8 cellular contexts compared by ENCODE assay signal in the genomic region with DNA sequence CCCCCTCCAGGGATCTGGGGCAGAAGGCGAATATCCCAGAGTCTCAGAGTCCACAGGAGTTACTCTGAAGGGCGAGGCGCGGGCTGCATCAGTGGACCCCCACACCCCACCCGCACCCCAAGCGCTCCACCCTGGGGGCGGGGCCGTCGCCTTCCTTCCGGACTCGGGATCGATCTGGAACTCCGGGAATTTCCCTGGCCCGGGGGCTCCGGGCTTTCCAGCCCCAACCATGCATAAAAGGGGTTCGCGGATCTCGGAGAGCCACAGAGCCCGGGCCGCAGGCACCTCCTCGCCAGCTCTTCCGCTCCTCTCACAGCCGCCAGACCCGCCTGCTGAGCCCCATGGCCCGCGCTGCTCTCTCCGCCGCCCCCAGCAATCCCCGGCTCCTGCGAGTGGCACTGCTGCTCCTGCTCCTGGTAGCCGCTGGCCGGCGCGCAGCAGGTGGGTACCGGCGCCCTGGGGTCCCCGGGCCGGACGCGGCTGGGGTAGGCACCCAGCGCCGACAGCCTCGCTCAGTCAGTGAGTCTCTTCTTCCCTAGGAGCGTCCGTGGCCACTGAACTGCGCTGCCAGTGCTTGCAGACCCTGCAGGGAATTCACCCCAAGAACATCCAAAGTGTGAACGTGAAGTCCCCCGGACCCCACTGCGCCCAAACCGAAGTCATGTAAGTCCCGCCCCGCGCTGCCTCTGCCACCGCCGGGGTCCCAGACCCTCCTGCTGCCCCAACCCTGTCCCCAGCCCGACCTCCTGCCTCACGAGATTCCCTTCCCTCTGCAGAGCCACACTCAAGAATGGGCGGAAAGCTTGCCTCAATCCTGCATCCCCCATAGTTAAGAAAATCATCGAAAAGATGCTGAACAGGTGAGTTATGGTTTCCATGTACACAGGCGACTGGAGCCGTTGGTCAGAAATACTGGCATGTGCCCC. TPM values are rescaled to one million over a fixed set of nuclear protein-coding genes. Genes with fewer than 3 reads are reported as not detected.
DNase-seq lines count a peak whose midpoint lies in the region; ATAC-seq lines count a peak whose summit lies in the region.

Gene CXCL1 (plus strand): TSS at position 264 of the 926 bp plus-strand sequence. CDS start 78 bp downstream, at position 342.

- H2BK5ac ChIP-seq in mesendoderm (ENCODE audit: low read length), result no peak within 1 kb of the TSS

- no peaks in the 10 kb centered on the region for H3K79me2 ChIP-seq in mesendoderm (ENCODE audit: control insufficient read depth, insufficient read depth, low read length)

- in situ Hi-C loops in endometrial microvascular endothelial cells (cut with HindIII; ENCODE audit: inconsistent ontology term, low pct_unique_long_range_greater_than_20kb, low sequenced_read_pairs), result no loop called here

- no peak within 1 kb of the TSS for H2AK5ac ChIP-seq in mesendoderm (ENCODE audit: low read length)

- peaks cover 3% of the 10 kb centered on the region for H3K4me1 Mint-ChIP-seq in activated naive CD4-positive, alpha-beta T cell treated with anti-CD3 and anti-CD28 coated beads for 36 hours (ENCODE audit: low read depth)

- peaks cover 30% of the 10 kb centered on the region for H3K27me3 Mint-ChIP-seq in activated naive CD4-positive, alpha-beta T cell treated with anti-CD3 and anti-CD28 coated beads for 36 hours (ENCODE audit: low read depth)

- H3K9me3 Mint-ChIP-seq in activated naive CD4-positive, alpha-beta T cell treated with anti-CD3 and anti-CD28 coated beads for 36 hours, result no peaks in the 10 kb centered on the region

- DNase-seq in AG08396 (ENCODE audit: low spot score) (peak; percentile 43), LHCN-M2 (ENCODE audit: low read depth) (peak; percentile 35), mesendoderm (peak; percentile 44), aorta (peak; percentile 53 to 76)
- DNase-seq in activated naive CD4-positive, alpha-beta T cell treated with anti-CD3 and anti-CD28 coated beads for 36 hours, result no peak

- no peak within 1 kb of the TSS for H2BK120ac ChIP-seq in mesendoderm (ENCODE audit: low read depth, low read length)

- H3K27me3 ChIP-seq in mesendoderm (ENCODE audit: insufficient read depth, low read length, poor library complexity), result no peaks in the 10 kb centered on the region
- peaks cover 0 to 2% of the 10 kb centered on the region in 2 donors for H3K27me3 ChIP-seq in aorta (ENCODE audit: control insufficient read depth in 1 of 2, insufficient read depth in 2 of 2, low read length in 1 of 2)

- CTCF ChIA-PET in activated naive CD4-positive, alpha-beta T cell treated with anti-CD3 and anti-CD28 coated beads for 36 hours (lab: Charles Lee), result no interaction called here

- H3K4ac ChIP-seq in mesendoderm (ENCODE audit: low read depth, low read length), result no peak within 1 kb of the TSS

- H3K9ac ChIP-seq in mesendoderm (ENCODE audit: low read length), result peak within 1 kb of the TSS; percentile 65

- peak within 1 kb of the TSS; percentile 53 for H3K23ac ChIP-seq in mesendoderm (ENCODE audit: low read length)

- H3K36me3 ChIP-seq in mesendoderm (ENCODE audit: control insufficient read depth, insufficient read depth, low read length), result no peaks in the 10 kb centered on the region
- no peaks in the 10 kb centered on the region for H3K36me3 ChIP-seq in aorta (ENCODE audit: control insufficient read depth in 1 of 2, insufficient read depth in 2 of 2, low read length in 1 of 2)

- no peaks in the 10 kb centered on the region for H3K79me1 ChIP-seq in mesendoderm (ENCODE audit: low read length)

- H3K27ac Mint-ChIP-seq in activated naive CD4-positive, alpha-beta T cell treated with anti-CD3 and anti-CD28 coated beads for 36 hours, result no peak within 1 kb of the TSS

- H3K4me1 ChIP-seq in mesendoderm (ENCODE audit: control insufficient read depth, low read depth, low read length) (peaks cover 1% of the 10 kb centered on the region), aorta (ENCODE audit: control insufficient read depth in 1 of 2, insufficient read depth in 2 of 2, low read length in 2 of 2) (no peaks in the 10 kb centered on the region)

- no peak within 1 kb of the TSS for H3K4me3 Mint-ChIP-seq in activated naive CD4-positive, alpha-beta T cell treated with anti-CD3 and anti-CD28 coated beads for 36 hours

- no peaks in the 10 kb centered on the region for H3K9me3 ChIP-seq in aorta (ENCODE audit: control insufficient read depth, low read length)

- H2BK15ac ChIP-seq in mesendoderm (replicated peaks; ENCODE audit: low read depth), result no peak within 1 kb of the TSS

- H3K18ac ChIP-seq in mesendoderm (ENCODE audit: low read length), result peak within 1 kb of the TSS; percentile 4

- intact Hi-C loops in aorta (cut with DNase I), result no loop called here
- intact Hi-C loops in activated naive CD4-positive, alpha-beta T cell treated with anti-CD3 and anti-CD28 coated beads for 36 hours (cut with micrococcal nuclease), result loop anchor here (10.0 kb wide), 1 partner anchor 225 kb away; the partner anchor contains the start of gene CXCL2

- H3K27ac ChIP-seq in mesendoderm (ENCODE audit: low read depth, low read length) (no peak within 1 kb of the TSS), aorta (ENCODE audit: low read depth in 1 of 2, low read length in 2 of 2) (no peak within 1 kb of the TSS)

- ATAC-seq in aorta (ENCODE audit: low FRiP score), result peak; percentile 73
- no peak for ATAC-seq in GM18873 (IDR thresholded peaks at IDR 0.05; ENCODE audit: low FRiP score, unreplicated experiment)
- no peak for ATAC-seq in GM21529 (IDR thresholded peaks at IDR 0.05; ENCODE audit: unreplicated experiment)

- H3K4me3 ChIP-seq in mesendoderm (ENCODE audit: low read length) (peak within 1 kb of the TSS; percentile 26), aorta (ENCODE audit: low read length in 2 of 2) (peak within 1 kb of the TSS; percentile 8 to 22)

- H4K8ac ChIP-seq in mesendoderm (ENCODE audit: low read depth, low read length), result no peak within 1 kb of the TSS

- H4K5ac ChIP-seq in mesendoderm (ENCODE audit: low read length), result no peak within 1 kb of the TSS

- H3K36me3 Mint-ChIP-seq in activated naive CD4-positive, alpha-beta T cell treated with anti-CD3 and anti-CD28 coated beads for 36 hours (ENCODE audit: low read depth), result no peaks in the 10 kb centered on the region

- peak within 1 kb of the TSS; percentile 70 for H3K4me2 ChIP-seq in mesendoderm (ENCODE audit: low read length)

- WGBS in mesendoderm (ENCODE audit: extremely low coverage, insufficient coverage, low lambda C conversion rate), result no CpG with 5 or more reads among the region's 61 CpGs
- WGBS in aorta, 2 donors, result 6 to 7% methylated on average over 59 to 61 of the region's 61 CpGs

- H3K56ac ChIP-seq in mesendoderm (ENCODE audit: low read length), result peak within 1 kb of the TSS; percentile 82

RNA-seq across cellular contexts. Expression of gene CXCL1, which starts in this region (rescaled TPM):
- 2.0 and 2.9 TPM in 2 replicates for total RNA-seq in LHCN-M2 (2014; rRNA removed)
- polyA plus RNA-seq in LHCN-M2 (2012), result 21.9 TPM
- total RNA-seq in endometrial microvascular endothelial cells (ENCODE audit: inconsistent ontology term), result 393 TPM
- polyA plus RNA-seq in mesendoderm (2013, experiment 1 of 2), result 0.39 TPM
- polyA plus RNA-seq in mesendoderm (2013, experiment 2 of 2), result 0.46 TPM
- 1 to 10 TPM; 2.4 to 4.6 TPM for total RNA-seq in aorta
- 1 to 10 TPM in 1 of 2 donors, not detected in 1; 1.6 TPM for polyA plus RNA-seq in aorta
- total RNA-seq in activated naive CD4-positive, alpha-beta T cell treated with anti-CD3 and anti-CD28 coated beads for 36 hours, result not detected

Comparison
In these comparisons a context has a peak if more than half of its experiments do, and no peak if none do; other contexts are left out.
1. RNA of gene CXCL1 (total RNA-seq): 393 TPM in endometrial microvascular endothelial cells (single experiment); 2.4 to 4.6 TPM in aorta, 2.0 to 2.9 TPM in LHCN-M2 and not detected in activated naive CD4-positive, alpha-beta T cell treated with anti-CD3 and anti-CD28 coated beads for 36 hours; every median in the first group is over 10 times any median in the second.